ENCODE assay signal across 25 cellular contexts in the genomic region with DNA sequence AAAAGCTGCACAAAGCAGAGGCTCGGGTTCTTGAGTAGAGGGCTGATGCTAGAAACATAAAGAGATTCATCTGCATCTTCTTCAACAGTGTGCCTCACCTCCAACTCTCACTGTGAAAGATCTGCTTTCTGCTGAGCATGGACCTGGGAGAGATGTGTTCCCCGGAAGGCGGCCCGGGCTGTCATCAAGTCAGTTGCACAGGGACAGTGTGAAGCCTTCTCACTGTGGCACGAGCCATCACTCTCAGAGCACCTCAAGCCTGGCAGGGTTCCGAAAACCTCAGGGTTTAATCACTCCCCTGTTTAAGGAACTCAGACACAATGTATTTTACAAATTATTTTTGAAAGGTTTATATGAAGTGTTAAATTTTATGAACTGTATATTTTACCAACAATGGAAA.
DNase-seq lines count a peak whose midpoint lies in the region; ATAC-seq, FAIRE-seq and TF ChIP-seq lines count a peak whose summit lies in the region.
"Had no signal": no experiment of that assay in that cellular context is flagged by ENCODE, and none has a peak within 500 bp of the region (broad histone marks: within the 10 kb centered on the region; RNA-seq: fewer than 3 reads in every experiment).

No MANE protein-coding gene starts in this region.

- 94 to 99% methylated on average over 2 to 6 of the region's 6 CpGs for WGBS in transverse colon (ENCODE audit: low coverage in 1 of 2), 2 donors
- WGBS in small intestine, 3 donors, result 92 to 94% (median 92%) methylated on average over 6 of the region's 6 CpGs

- H3F3A ChIP-seq in SU-DHL-6 (ENCODE audit: insufficient read depth), result no peaks in the 10 kb centered on the region

- in situ Hi-C loops in transverse colon (cut with MboI; ENCODE audit: low pct_ligation_motif_present in 1 of 4, low pct_unique_long_range_greater_than_20kb in 1 of 4, low sequenced_read_pairs in 3 of 4), result loop anchor here in 2 of 4 donors (10.0 to 25.0 kb wide), 2 partner anchors 142 to 470 kb away; no protein-coding TSS in a partner anchor

- ATAC-seq in left cardiac atrium, result peak; percentile 70
- ATAC-seq in HG02642 (IDR thresholded peaks at IDR 0.05; ENCODE audit: poor library complexity, unreplicated experiment), result no peak
- ATAC-seq: GM23338; naive thymus-derived CD8-positive, alpha-beta T cell had no signal

- H3K79me2 ChIP-seq in SU-DHL-6 (ENCODE audit: insufficient read depth, low read length), result no peaks in the 10 kb centered on the region

- DNase-seq in activated CD4-positive, alpha-beta memory T cell treated with anti-CD3 and anti-CD28 coated beads, Interleukin-2, amount 10 ng/mL, durations not matched to agents 7 days and 5 days, result no peak
- DNase-seq in activated CD4-positive, alpha-beta memory T cell treated with anti-CD3 and anti-CD28 coated beads for 36 hours, result no peak
- no peak for DNase-seq in CD4-positive, alpha-beta memory T cell
- peak; percentile 65 for DNase-seq in left cardiac atrium
- DNase-seq in transverse colon, result no peak
- no peak for DNase-seq in small intestine
- DNase-seq: activated CD4-positive, alpha-beta T cell treated with anti-CD3 and anti-CD28 coated beads for 1 hour; adrenal gland; HFFc6; islet precursor cell; midbrain; naive thymus-derived CD8-positive, alpha-beta T cell; NCI-H510A treated with DMSO at 0.1 percent for 48 hours; occipital lobe; T-helper 1 cell had no signal

- H3K4me3 Mint-ChIP-seq in activated CD4-positive, alpha-beta memory T cell treated with anti-CD3 and anti-CD28 coated beads, Interleukin-2, amount 10 ng/mL, durations not matched to agents 7 days and 5 days, result peak overlapping the region; percentile 25
- H3K4me3 Mint-ChIP-seq in activated CD4-positive, alpha-beta memory T cell treated with anti-CD3 and anti-CD28 coated beads for 36 hours, result no peak overlapping the region
- peak overlapping the region in 6 of 8 donors; percentile 71 to 82 (median 80) for H3K4me3 Mint-ChIP-seq in CD4-positive, alpha-beta memory T cell
- H3K4me3 Mint-ChIP-seq: brain, GM23338 had no signal

- POLR2A ChIA-PET in activated CD4-positive, alpha-beta memory T cell treated with anti-CD3 and anti-CD28 coated beads, Interleukin-2, amount 10 ng/mL, durations not matched to agents 7 days and 5 days (lab: Charles Lee), result no interaction called here
- POLR2A ChIA-PET in activated CD4-positive, alpha-beta memory T cell treated with anti-CD3 and anti-CD28 coated beads for 36 hours (lab: Charles Lee), result no interaction called here
- POLR2A ChIA-PET in CD4-positive, alpha-beta memory T cell (lab: Charles Lee; ENCODE audit: partially characterized antibody), result no interaction called here

- no peaks in the 10 kb centered on the region for H3K36me3 ChIP-seq in CD4-positive, alpha-beta memory T cell (ENCODE audit: insufficient read depth, low read length)
- H3K36me3 ChIP-seq in SU-DHL-6 (ENCODE audit: low read length) (no peaks in the 10 kb centered on the region), transverse colon (no peaks in the 10 kb centered on the region), small intestine (ENCODE audit: control insufficient read depth in 2 of 2, insufficient read depth in 2 of 2, low read length in 2 of 2) (no peaks in the 10 kb centered on the region)
- H3K36me3 ChIP-seq: adrenal gland, SJSA1, tibial nerve had no signal

- no peak overlapping the region for H3K27ac Mint-ChIP-seq in activated CD4-positive, alpha-beta memory T cell treated with anti-CD3 and anti-CD28 coated beads, Interleukin-2, amount 10 ng/mL, durations not matched to agents 7 days and 5 days
- no peak overlapping the region for H3K27ac Mint-ChIP-seq in activated CD4-positive, alpha-beta memory T cell treated with anti-CD3 and anti-CD28 coated beads for 36 hours
- peak overlapping the region in 6 of 7 donors; percentile 22 to 90 (median 56) for H3K27ac Mint-ChIP-seq in CD4-positive, alpha-beta memory T cell
- H3K27ac Mint-ChIP-seq: brain, GM23338, HFFc6 had no signal

- H3K4me3 ChIP-seq in CD4-positive, alpha-beta memory T cell (ENCODE audit: low read length in 2 of 2), result no peak overlapping the region
- H3K4me3 ChIP-seq in SU-DHL-6 (ENCODE audit: insufficient read depth, low read length, poor library complexity, severe bottlenecking) (no peak overlapping the region), transverse colon (no peak overlapping the region), small intestine (ENCODE audit: low read depth in 1 of 2, low read length in 2 of 2) (no peak overlapping the region)
- H3K4me3 ChIP-seq: adrenal gland, GM23338, SJSA1, tibial nerve had no signal

- TF ChIP-seq CTCF in SU-DHL-6 (IDR thresholded peaks at IDR 0.05; ENCODE audit: insufficient read depth, low read length, poor library complexity, severe bottlenecking), result no peak
- TF ChIP-seq CTCF in transverse colon (IDR thresholded peaks at IDR 0.05), result no peak

- TF ChIP-seq POLR2A in transverse colon (IDR thresholded peaks at IDR 0.05), result no peak

- no peak for TF ChIP-seq EP300 in transverse colon (IDR thresholded peaks at IDR 0.05; ENCODE audit: low read depth)

- no peaks in the 10 kb centered on the region for H3K9me3 ChIP-seq in CD4-positive, alpha-beta memory T cell (ENCODE audit: control insufficient read depth in 1 of 2, low read length in 2 of 2)
- H3K9me3 ChIP-seq in SU-DHL-6 (ENCODE audit: insufficient read depth, low read length) (no peaks in the 10 kb centered on the region), transverse colon (no peaks in the 10 kb centered on the region), small intestine (ENCODE audit: control insufficient read depth, low read depth) (no peaks in the 10 kb centered on the region)
- H3K9me3 ChIP-seq: adrenal gland, SJSA1, tibial nerve had no signal

- H3K4me2 ChIP-seq in SU-DHL-6 (ENCODE audit: low read depth, low read length, poor library complexity, severe bottlenecking), result peak overlapping the region; percentile 23
- H3K4me2 ChIP-seq: GM23338 had no signal

- H3K9ac ChIP-seq in SU-DHL-6 (ENCODE audit: low read length), result 0 out of 2 replicates have a peak overlapping the region, but pooled peaks have one; percentile 10

- intact Hi-C loops in activated CD4-positive, alpha-beta memory T cell treated with anti-CD3 and anti-CD28 coated beads for 36 hours (cut with micrococcal nuclease), result no loop called here
- intact Hi-C loops in CD4-positive, alpha-beta memory T cell (cut with micrococcal nuclease), result no loop called here
- intact Hi-C loops in left cardiac atrium (cut with DNase I), result loop anchor here in 1 of 2 donors (10.0 kb wide), 1 partner anchor 152 kb away; no protein-coding TSS in a partner anchor
- intact Hi-C loops in transverse colon (cut with DNase I; ENCODE audit: low total_unique reads), result no loop called here

- H4K20me1 ChIP-seq in SU-DHL-6 (ENCODE audit: low read depth, low read length), result no peaks in the 10 kb centered on the region

- no peaks in the 10 kb centered on the region for H3K27me3 Mint-ChIP-seq in activated CD4-positive, alpha-beta memory T cell treated with anti-CD3 and anti-CD28 coated beads, Interleukin-2, amount 10 ng/mL, durations not matched to agents 7 days and 5 days
- H3K27me3 Mint-ChIP-seq in activated CD4-positive, alpha-beta memory T cell treated with anti-CD3 and anti-CD28 coated beads for 36 hours, result no peaks in the 10 kb centered on the region
- H3K27me3 Mint-ChIP-seq in CD4-positive, alpha-beta memory T cell, result no peaks in the 10 kb centered on the region

- peak overlapping the region; percentile 12 for H2AFZ ChIP-seq in SU-DHL-6 (ENCODE audit: low read depth, low read length, severe bottlenecking)
- H2AFZ ChIP-seq: GM23338 had no signal

- peaks cover 51% of the 10 kb centered on the region for H3K4me1 ChIP-seq in CD4-positive, alpha-beta memory T cell (ENCODE audit: insufficient read depth, low read length)
- H3K4me1 ChIP-seq in transverse colon, result peaks cover 0 to 18% (median 1%) of the 10 kb centered on the region in 4 donors
- H3K4me1 ChIP-seq in small intestine (ENCODE audit: control insufficient read depth in 2 of 2, insufficient read depth in 1 of 2, low read depth in 1 of 2, low read length in 1 of 2), result no peaks in the 10 kb centered on the region
- H3K4me1 ChIP-seq: adrenal gland had no signal

- no peak overlapping the region for H3K27ac ChIP-seq in CD4-positive, alpha-beta memory T cell (ENCODE audit: low read depth, low read length)
- H3K27ac ChIP-seq in SU-DHL-6 (ENCODE audit: low read depth, low read length) (no peak overlapping the region), transverse colon (no peak overlapping the region), small intestine (ENCODE audit: low read depth in 1 of 2, low read length in 1 of 2) (no peak overlapping the region)
- H3K27ac ChIP-seq: adrenal gland, epithelial cell of prostate, SJSA1, tibial nerve had no signal

- H3K4me1 Mint-ChIP-seq in activated CD4-positive, alpha-beta memory T cell treated with anti-CD3 and anti-CD28 coated beads, Interleukin-2, amount 10 ng/mL, durations not matched to agents 7 days and 5 days, result peaks cover 49% of the 10 kb centered on the region
- H3K4me1 Mint-ChIP-seq in activated CD4-positive, alpha-beta memory T cell treated with anti-CD3 and anti-CD28 coated beads for 36 hours (ENCODE audit: low read depth), result peaks cover 41% of the 10 kb centered on the region
- H3K4me1 Mint-ChIP-seq in CD4-positive, alpha-beta memory T cell, result peaks cover 38 to 67% (median 55%) of the 10 kb centered on the region in 4 donors
- H3K4me1 Mint-ChIP-seq: GM23338 had no signal

- no peaks in the 10 kb centered on the region for H3K9me3 Mint-ChIP-seq in activated CD4-positive, alpha-beta memory T cell treated with anti-CD3 and anti-CD28 coated beads, Interleukin-2, amount 10 ng/mL, durations not matched to agents 7 days and 5 days
- H3K9me3 Mint-ChIP-seq in activated CD4-positive, alpha-beta memory T cell treated with anti-CD3 and anti-CD28 coated beads for 36 hours, result no peaks in the 10 kb centered on the region
- H3K9me3 Mint-ChIP-seq in CD4-positive, alpha-beta memory T cell, result no peaks in the 10 kb centered on the region
- H3K9me3 Mint-ChIP-seq: GM23338; HFFc6; naive thymus-derived CD8-positive, alpha-beta T cell had no signal

- no peaks in the 10 kb centered on the region for H3K9me2 ChIP-seq in SU-DHL-6 (replicated peaks; ENCODE audit: insufficient read depth, low read length)

- no peaks in the 10 kb centered on the region for H3K27me3 ChIP-seq in CD4-positive, alpha-beta memory T cell (ENCODE audit: insufficient read depth, low read length)
- no peaks in the 10 kb centered on the region for H3K27me3 ChIP-seq in SU-DHL-6 (ENCODE audit: low read length)
- H3K27me3 ChIP-seq in transverse colon, result no peaks in the 10 kb centered on the region
- no peaks in the 10 kb centered on the region for H3K27me3 ChIP-seq in small intestine (ENCODE audit: control insufficient read depth in 2 of 2, insufficient read depth in 2 of 2, low read length in 2 of 2)
- H3K27me3 ChIP-seq: adrenal gland, SJSA1, tibial nerve had no signal

- no peaks in the 10 kb centered on the region for H3K36me3 Mint-ChIP-seq in activated CD4-positive, alpha-beta memory T cell treated with anti-CD3 and anti-CD28 coated beads, Interleukin-2, amount 10 ng/mL, durations not matched to agents 7 days and 5 days (ENCODE audit: low read depth)
- no peaks in the 10 kb centered on the region for H3K36me3 Mint-ChIP-seq in activated CD4-positive, alpha-beta memory T cell treated with anti-CD3 and anti-CD28 coated beads for 36 hours
- no peaks in the 10 kb centered on the region for H3K36me3 Mint-ChIP-seq in CD4-positive, alpha-beta memory T cell
- H3K36me3 Mint-ChIP-seq: brain; naive thymus-derived CD8-positive, alpha-beta T cell had no signal

- CTCF ChIA-PET in activated CD4-positive, alpha-beta memory T cell treated with anti-CD3 and anti-CD28 coated beads, Interleukin-2, amount 10 ng/mL, durations not matched to agents 7 days and 5 days (lab: Charles Lee), result interaction anchor here (0.8 to 2.7 kb wide), 7 partner anchors 12 to 437 kb away, joined by 3 to 10 read pairs (median 3); no protein-coding TSS in a partner anchor
- CTCF ChIA-PET in activated CD4-positive, alpha-beta memory T cell treated with anti-CD3 and anti-CD28 coated beads for 36 hours (lab: Charles Lee), result interaction anchor here (1.0 to 1.1 kb wide), 2 partner anchors 133 to 151 kb away, joined by 4 read pairs; no protein-coding TSS in a partner anchor
- CTCF ChIA-PET in CD4-positive, alpha-beta memory T cell (lab: Charles Lee; ENCODE audit: partially characterized antibody), result interaction anchor here (0.7 to 5.2 kb wide), 8 partner anchors 9 to 156 kb away, joined by 3 to 42 read pairs (median 4); no protein-coding TSS in a partner anchor

- FAIRE-seq in small intestine (lab: Jason Lieb, UNC), result no peak
- FAIRE-seq: A204.1, G401.6, RCC 7860 had no signal

Comparison
In these comparisons a context has a peak if more than half of its experiments do, and no peak if none do; other contexts are left out.
1. H3K27ac Mint-ChIP-seq: peak in CD4-positive, alpha-beta memory T cell (6 of 7); none in activated CD4-positive, alpha-beta memory T cell treated with anti-CD3 and anti-CD28 coated beads, Interleukin-2, amount 10 ng/mL, durations not matched to agents 7 days and 5 days (single experiment) and activated CD4-positive, alpha-beta memory T cell treated with anti-CD3 and anti-CD28 coated beads for 36 hours (single experiment).